20 cellular contexts compared by ENCODE assay signal in genomic region chr4:81627617-81628016, GRCh38.
"Had no signal": no experiment of that assay in that cellular context is flagged by ENCODE, and none has a peak within 500 bp of the region (broad histone marks: within the 10 kb centered on the region; RNA-seq: fewer than 3 reads in every experiment).

No MANE protein-coding gene starts in this region.

- H3K79me2 ChIP-seq: hepatocyte, parathyroid adenoma had no signal

- H2AFZ ChIP-seq: hepatocyte, parathyroid adenoma had no signal

- H3K4me3 ChIP-seq: breast epithelium, esophagus squamous epithelium, hepatocyte, spleen, thoracic aorta had no signal

- H3K4me2 ChIP-seq: hepatocyte had no signal

- H3K27ac ChIP-seq: breast epithelium, esophagus squamous epithelium, hepatocyte, parathyroid adenoma, spleen, thoracic aorta had no signal

- H3K4me1 ChIP-seq: breast epithelium, parathyroid adenoma had no signal

- H3K9me3 ChIP-seq: breast epithelium, esophagus squamous epithelium, spleen, thoracic aorta had no signal

- H3K36me3 ChIP-seq: breast epithelium, esophagus squamous epithelium, spleen, thoracic aorta had no signal

- FAIRE-seq: keratinocyte had no signal

- H3K9ac ChIP-seq: parathyroid adenoma had no signal

- H3K27me3 ChIP-seq: breast epithelium, esophagus squamous epithelium, hepatocyte, spleen had no signal

- DNase-seq: activated CD4-positive, alpha-beta T cell treated with anti-CD3 and anti-CD28 coated beads, Interleukin-2, amount 50 U/mL, for 1 hour; activated CD8-positive, alpha-beta memory T cell treated with anti-CD3 and anti-CD28 coated beads, Interleukin-2, amount 50 U/mL, for 4 hours; activated effector memory CD4-positive, alpha-beta T cell treated with Interleukin-2 at 50 U/mL for 16 hours; activated naive CD4-positive, alpha-beta T cell treated with anti-CD3 and anti-CD28 coated beads, Interleukin-2, amount 10 ng/mL, durations not matched to agents 7 days and 5 days; activated naive CD8-positive, alpha-beta T cell treated with anti-CD3 and anti-CD28 coated beads, Interleukin-2, amount 50 U/mL, for 24 hours; activated T-cell treated with anti-CD3 and anti-CD28 coated beads, Interleukin-2, amount 50 U/mL, for 48 hours; aorta; effector CD4-positive, alpha-beta T cell; esophagus squamous epithelium; mesenchymal stem cell; natural killer cell; spleen; stimulated activated naive B cell treated with anti-CD40 and anti-IgM and Interleukin-4, amounts not matched to agents 10 μg/mL and 1 μg/mL and 100 μg/mL, for 72 hours; T1000 had no signal

- ATAC-seq: activated CD4-positive, CD25-positive, alpha-beta regulatory T cell treated with anti-CD3 and anti-CD28 coated beads, Interleukin-2, amount 50 U/mL, for 24 hours; activated naive CD8-positive, alpha-beta T cell treated with anti-CD3 and anti-CD28 coated beads, Interleukin-2, amount 50 U/mL, for 24 hours; natural killer cell; stimulated activated naive B cell treated with anti-CD40 and anti-IgM and Interleukin-4, amounts not matched to agents 10 μg/mL and 1 μg/mL and 100 μg/mL, for 72 hours had no signal
